ENCODE assay signal across 1 cellular context in genomic region chr9:128905964-128906363, GRCh38.
TF ChIP-seq lines count a peak whose summit lies in the region.

No MANE protein-coding gene starts in this region.

TF ChIP-seq in HepG2, 621 proteins besides CTCF, POLR2A, EP300 and RAD21 (continued from another document and continues in another):
- TF ChIP-seq HNF4G (IDR thresholded peaks at IDR 0.05; ENCODE audit: borderline replicate concordance, low read depth, low read length) (peak; percentile 69), HNF4G (CRISPR knock-in tag; IDR thresholded peaks at IDR 0.05; ENCODE audit: borderline replicate concordance, low read depth) (peak; percentile 60; the same call in 1 of the 2 replicates), ZNF143 (CRISPR knock-in tag; IDR thresholded peaks at IDR 0.05) (no peak), ZNF720 (CRISPR knock-in tag; IDR thresholded peaks at IDR 0.05) (no peak), ZBTB38 (CRISPR knock-in tag; IDR thresholded peaks at IDR 0.05) (peak; percentile 54; the same call in 1 of the 2 replicates), BCL6 (CRISPR knock-in tag; IDR thresholded peaks at IDR 0.05) (no peak), NCOA2 (CRISPR knock-in tag; IDR thresholded peaks at IDR 0.05) (no peak), ZNF446 (CRISPR knock-in tag; IDR thresholded peaks at IDR 0.05) (no peak), AHDC1 (CRISPR knock-in tag; IDR thresholded peaks at IDR 0.05; ENCODE audit: borderline replicate concordance) (no peak), NR2F2 (IDR thresholded peaks at IDR 0.05; ENCODE audit: borderline replicate concordance, low read depth) (no peak), PHF21A (CRISPR knock-in tag; IDR thresholded peaks at IDR 0.05) (peak; percentile 66; the same call in 1 of the 2 replicates), SPEN (CRISPR knock-in tag; IDR thresholded peaks at IDR 0.05; ENCODE audit: low read depth) (peak; percentile 40; the same call in 1 of the 2 replicates), KDM2A (CRISPR knock-in tag; IDR thresholded peaks at IDR 0.05; ENCODE audit: borderline replicate concordance, low read depth) (0 out of 2 replicates have a peak, but pooled peaks have one; percentile 25), ZNF260 (CRISPR knock-in tag; IDR thresholded peaks at IDR 0.05; ENCODE audit: borderline replicate concordance, low read depth) (no peak), ZNF331 (CRISPR knock-in tag; IDR thresholded peaks at IDR 0.05) (peak; percentile 30; the same call in 1 of the 2 replicates), HNRNPLL (IDR thresholded peaks at IDR 0.05; ENCODE audit: low read depth, low read length, poor library complexity, severe bottlenecking) (no peak), PRDM4 (CRISPR knock-in tag; IDR thresholded peaks at IDR 0.05; ENCODE audit: borderline replicate concordance) (no peak), ZNF263 (CRISPR knock-in tag; IDR thresholded peaks at IDR 0.05) (peak; percentile 93), MEF2D (CRISPR knock-in tag; IDR thresholded peaks at IDR 0.05) (0 out of 2 replicates have a peak, but pooled peaks have one; percentile 22), NFYB (CRISPR knock-in tag; IDR thresholded peaks at IDR 0.05) (no peak), ZNF879 (CRISPR knock-in tag; IDR thresholded peaks at IDR 0.05) (no peak), HOXA7 (CRISPR knock-in tag; IDR thresholded peaks at IDR 0.05) (no peak), SRSF4 (IDR thresholded peaks at IDR 0.05; ENCODE audit: low read depth, low read length, poor library complexity, severe bottlenecking) (no peak), UBTF (CRISPR knock-in tag; IDR thresholded peaks at IDR 0.05) (no peak), ZNF784 (CRISPR knock-in tag; IDR thresholded peaks at IDR 0.05; ENCODE audit: borderline replicate concordance) (no peak), MEIS1 (CRISPR knock-in tag; IDR thresholded peaks at IDR 0.05; ENCODE audit: borderline replicate concordance) (no peak), SRSF9 (IDR thresholded peaks at IDR 0.05; ENCODE audit: borderline replicate concordance, insufficient read depth, low read depth, low read length, poor library complexity, severe bottlenecking) (no peak), MXI1 (IDR thresholded peaks at IDR 0.05; ENCODE audit: borderline replicate concordance, low read depth, low read length) (peak; percentile 34; the same call in 1 of the 3 replicates), MEIS2 (CRISPR knock-in tag; IDR thresholded peaks at IDR 0.05) (no peak), KAT2B (IDR thresholded peaks at IDR 0.05; ENCODE audit: borderline replicate concordance, low read depth, low read length) (no peak), NR2F1 (CRISPR knock-in tag; IDR thresholded peaks at IDR 0.05) (no peak), REXO4 (CRISPR knock-in tag; IDR thresholded peaks at IDR 0.05; ENCODE audit: borderline replicate concordance) (no peak), ZKSCAN8 (CRISPR knock-in tag; IDR thresholded peaks at IDR 0.05; ENCODE audit: borderline replicate concordance) (no peak), ZNF652 (CRISPR knock-in tag; IDR thresholded peaks at IDR 0.05; ENCODE audit: borderline replicate concordance, low read depth) (no peak), ZMYM3 (CRISPR knock-in tag; IDR thresholded peaks at IDR 0.05) (0 out of 2 replicates have a peak, but pooled peaks have one; percentile 11), ZMYM4 (CRISPR knock-in tag; IDR thresholded peaks at IDR 0.05) (no peak), ZBTB44 (CRISPR knock-in tag; IDR thresholded peaks at IDR 0.05) (no peak), TCF12 (IDR thresholded peaks at IDR 0.05) (no peak), TCF12 (CRISPR knock-in tag; IDR thresholded peaks at IDR 0.05) (no peak), ZNF776 (CRISPR knock-in tag; IDR thresholded peaks at IDR 0.05) (no peak), AKAP8 (CRISPR knock-in tag; IDR thresholded peaks at IDR 0.05) (no peak), ZFP41 (CRISPR knock-in tag; IDR thresholded peaks at IDR 0.05; ENCODE audit: borderline replicate concordance) (no peak)
- TF ChIP-seq, protein P1, sequence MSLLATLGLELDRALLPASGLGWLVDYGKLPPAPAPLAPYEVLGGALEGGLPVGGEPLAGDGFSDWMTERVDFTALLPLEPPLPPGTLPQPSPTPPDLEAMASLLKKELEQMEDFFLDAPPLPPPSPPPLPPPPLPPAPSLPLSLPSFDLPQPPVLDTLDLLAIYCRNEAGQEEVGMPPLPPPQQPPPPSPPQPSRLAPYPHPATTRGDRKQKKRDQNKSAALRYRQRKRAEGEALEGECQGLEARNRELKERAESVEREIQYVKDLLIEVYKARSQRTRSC (CRISPR knock-in tag; IDR thresholded peaks at IDR 0.05; ENCODE audit: low read depth) = no peak
- TF ChIP-seq, protein P2, sequence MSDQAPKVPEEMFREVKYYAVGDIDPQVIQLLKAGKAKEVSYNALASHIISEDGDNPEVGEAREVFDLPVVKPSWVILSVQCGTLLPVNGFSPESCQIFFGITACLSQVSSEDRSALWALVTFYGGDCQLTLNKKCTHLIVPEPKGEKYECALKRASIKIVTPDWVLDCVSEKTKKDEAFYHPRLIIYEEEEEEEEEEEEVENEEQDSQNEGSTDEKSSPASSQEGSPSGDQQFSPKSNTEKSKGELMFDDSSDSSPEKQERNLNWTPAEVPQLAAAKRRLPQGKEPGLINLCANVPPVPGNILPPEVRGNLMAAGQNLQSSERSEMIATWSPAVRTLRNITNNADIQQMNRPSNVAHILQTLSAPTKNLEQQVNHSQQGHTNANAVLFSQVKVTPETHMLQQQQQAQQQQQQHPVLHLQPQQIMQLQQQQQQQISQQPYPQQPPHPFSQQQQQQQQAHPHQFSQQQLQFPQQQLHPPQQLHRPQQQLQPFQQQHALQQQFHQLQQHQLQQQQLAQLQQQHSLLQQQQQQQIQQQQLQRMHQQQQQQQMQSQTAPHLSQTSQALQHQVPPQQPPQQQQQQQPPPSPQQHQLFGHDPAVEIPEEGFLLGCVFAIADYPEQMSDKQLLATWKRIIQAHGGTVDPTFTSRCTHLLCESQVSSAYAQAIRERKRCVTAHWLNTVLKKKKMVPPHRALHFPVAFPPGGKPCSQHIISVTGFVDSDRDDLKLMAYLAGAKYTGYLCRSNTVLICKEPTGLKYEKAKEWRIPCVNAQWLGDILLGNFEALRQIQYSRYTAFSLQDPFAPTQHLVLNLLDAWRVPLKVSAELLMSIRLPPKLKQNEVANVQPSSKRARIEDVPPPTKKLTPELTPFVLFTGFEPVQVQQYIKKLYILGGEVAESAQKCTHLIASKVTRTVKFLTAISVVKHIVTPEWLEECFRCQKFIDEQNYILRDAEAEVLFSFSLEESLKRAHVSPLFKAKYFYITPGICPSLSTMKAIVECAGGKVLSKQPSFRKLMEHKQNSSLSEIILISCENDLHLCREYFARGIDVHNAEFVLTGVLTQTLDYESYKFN (CRISPR knock-in tag; conservative IDR thresholded peaks at IDR 0.05) = peak; percentile 76
- TF ChIP-seq, protein P3, sequence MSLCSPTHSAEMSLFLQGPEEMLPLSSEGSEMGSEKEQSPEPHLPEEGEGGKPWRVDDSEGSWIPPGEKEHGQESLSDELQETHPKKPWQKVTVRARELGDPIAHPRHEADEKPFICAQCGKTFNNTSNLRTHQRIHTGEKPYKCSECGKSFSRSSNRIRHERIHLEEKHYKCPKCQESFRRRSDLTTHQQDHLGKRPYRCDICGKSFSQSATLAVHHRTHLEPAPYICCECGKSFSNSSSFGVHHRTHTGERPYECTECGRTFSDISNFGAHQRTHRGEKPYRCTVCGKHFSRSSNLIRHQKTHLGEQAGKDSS (CRISPR knock-in tag; IDR thresholded peaks at IDR 0.05; ENCODE audit: borderline replicate concordance, low read depth) = no peak
- TF ChIP-seq, protein P4, sequence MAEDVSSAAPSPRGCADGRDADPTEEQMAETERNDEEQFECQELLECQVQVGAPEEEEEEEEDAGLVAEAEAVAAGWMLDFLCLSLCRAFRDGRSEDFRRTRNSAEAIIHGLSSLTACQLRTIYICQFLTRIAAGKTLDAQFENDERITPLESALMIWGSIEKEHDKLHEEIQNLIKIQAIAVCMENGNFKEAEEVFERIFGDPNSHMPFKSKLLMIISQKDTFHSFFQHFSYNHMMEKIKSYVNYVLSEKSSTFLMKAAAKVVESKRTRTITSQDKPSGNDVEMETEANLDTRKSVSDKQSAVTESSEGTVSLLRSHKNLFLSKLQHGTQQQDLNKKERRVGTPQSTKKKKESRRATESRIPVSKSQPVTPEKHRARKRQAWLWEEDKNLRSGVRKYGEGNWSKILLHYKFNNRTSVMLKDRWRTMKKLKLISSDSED (CRISPR knock-in tag; IDR thresholded peaks at IDR 0.05) = no peak
